Comparison of ENCODE assay signal across 2 cellular contexts in the genomic region with DNA sequence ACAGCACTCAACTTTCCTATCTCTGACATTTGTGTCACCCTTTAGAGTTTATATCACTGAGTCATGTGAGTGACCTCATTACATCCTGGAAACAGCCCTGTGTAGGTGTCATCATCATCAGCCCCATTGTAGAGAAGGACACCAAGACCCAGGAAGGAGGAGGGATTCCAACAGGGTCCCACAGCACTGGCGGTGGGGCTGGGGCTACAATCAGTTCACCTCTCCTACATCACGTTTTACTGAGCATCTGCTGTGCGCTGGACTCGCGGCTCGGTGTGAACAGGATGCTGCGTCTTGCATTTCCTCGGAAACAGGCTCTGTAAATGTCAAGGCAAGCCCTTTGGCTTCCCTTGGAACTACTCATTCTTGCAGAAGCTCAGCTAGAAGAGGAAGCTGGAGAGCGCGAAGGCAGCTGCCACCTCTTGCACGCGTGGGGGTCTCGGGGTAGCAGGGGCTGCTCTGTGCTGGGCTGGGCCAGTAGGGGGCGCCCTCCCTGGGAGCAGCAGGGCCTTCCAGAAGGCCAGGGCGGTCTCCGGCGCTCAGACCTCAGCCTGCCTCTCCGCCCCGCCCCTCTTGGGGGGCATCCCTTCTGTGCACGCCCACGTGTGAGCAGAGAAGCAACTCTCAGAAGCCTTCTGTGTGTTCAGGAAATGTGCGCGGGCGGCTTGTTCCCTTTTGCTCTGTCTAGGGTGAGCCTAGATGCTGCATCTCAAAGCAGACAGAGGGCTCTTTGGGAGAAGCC.
TF ChIP-seq lines count a peak whose summit lies in the region.

No MANE protein-coding gene starts in this region.

TF ChIP-seq in SK-N-SH, 30 proteins besides CTCF, POLR2A, EP300 and RAD21 (continued from another document):
- TF ChIP-seq ELF1 (IDR thresholded peaks at IDR 0.05) (no peak), GATA2 (CRISPR knock-in tag; IDR thresholded peaks at IDR 0.05) (no peak), POLR2AphosphoS5 (IDR thresholded peaks at IDR 0.05; ENCODE audit: low read depth, low read length) (no peak), PBX3 (IDR thresholded peaks at IDR 0.05) (no peak), FOSL2 (IDR thresholded peaks at IDR 0.05; ENCODE audit: borderline replicate concordance, low read depth) (no peak), MXI1 (IDR thresholded peaks at IDR 0.05; ENCODE audit: low read depth, low read length) (no peak), SIN3A (IDR thresholded peaks at IDR 0.05; ENCODE audit: borderline replicate concordance, low read depth, low read length) (no peak)
- TF ChIP-seq, protein P1, sequence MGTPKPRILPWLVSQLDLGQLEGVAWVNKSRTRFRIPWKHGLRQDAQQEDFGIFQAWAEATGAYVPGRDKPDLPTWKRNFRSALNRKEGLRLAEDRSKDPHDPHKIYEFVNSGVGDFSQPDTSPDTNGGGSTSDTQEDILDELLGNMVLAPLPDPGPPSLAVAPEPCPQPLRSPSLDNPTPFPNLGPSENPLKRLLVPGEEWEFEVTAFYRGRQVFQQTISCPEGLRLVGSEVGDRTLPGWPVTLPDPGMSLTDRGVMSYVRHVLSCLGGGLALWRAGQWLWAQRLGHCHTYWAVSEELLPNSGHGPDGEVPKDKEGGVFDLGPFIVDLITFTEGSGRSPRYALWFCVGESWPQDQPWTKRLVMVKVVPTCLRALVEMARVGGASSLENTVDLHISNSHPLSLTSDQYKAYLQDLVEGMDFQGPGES (IDR thresholded peaks at IDR 0.05; ENCODE audit: low read depth, low read length), result no peak

TF ChIP-seq in SK-N-SH treated with all-trans-retinoic acid at 6 μM for 48 hours, 23 proteins besides CTCF, POLR2A, EP300 and RAD21 (continued from another document):
- TF ChIP-seq, protein P2, sequence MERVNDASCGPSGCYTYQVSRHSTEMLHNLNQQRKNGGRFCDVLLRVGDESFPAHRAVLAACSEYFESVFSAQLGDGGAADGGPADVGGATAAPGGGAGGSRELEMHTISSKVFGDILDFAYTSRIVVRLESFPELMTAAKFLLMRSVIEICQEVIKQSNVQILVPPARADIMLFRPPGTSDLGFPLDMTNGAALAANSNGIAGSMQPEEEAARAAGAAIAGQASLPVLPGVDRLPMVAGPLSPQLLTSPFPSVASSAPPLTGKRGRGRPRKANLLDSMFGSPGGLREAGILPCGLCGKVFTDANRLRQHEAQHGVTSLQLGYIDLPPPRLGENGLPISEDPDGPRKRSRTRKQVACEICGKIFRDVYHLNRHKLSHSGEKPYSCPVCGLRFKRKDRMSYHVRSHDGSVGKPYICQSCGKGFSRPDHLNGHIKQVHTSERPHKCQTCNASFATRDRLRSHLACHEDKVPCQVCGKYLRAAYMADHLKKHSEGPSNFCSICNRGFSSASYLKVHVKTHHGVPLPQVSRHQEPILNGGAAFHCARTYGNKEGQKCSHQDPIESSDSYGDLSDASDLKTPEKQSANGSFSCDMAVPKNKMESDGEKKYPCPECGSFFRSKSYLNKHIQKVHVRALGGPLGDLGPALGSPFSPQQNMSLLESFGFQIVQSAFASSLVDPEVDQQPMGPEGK (CRISPR knock-in tag; IDR thresholded peaks at IDR 0.05; ENCODE audit: borderline replicate concordance), result no peak
- TF ChIP-seq ARNTL (CRISPR knock-in tag; IDR thresholded peaks at IDR 0.05; ENCODE audit: borderline replicate concordance, low read depth), result no peak
